ENCODE assay signal across 14 cellular contexts in the genomic region with DNA sequence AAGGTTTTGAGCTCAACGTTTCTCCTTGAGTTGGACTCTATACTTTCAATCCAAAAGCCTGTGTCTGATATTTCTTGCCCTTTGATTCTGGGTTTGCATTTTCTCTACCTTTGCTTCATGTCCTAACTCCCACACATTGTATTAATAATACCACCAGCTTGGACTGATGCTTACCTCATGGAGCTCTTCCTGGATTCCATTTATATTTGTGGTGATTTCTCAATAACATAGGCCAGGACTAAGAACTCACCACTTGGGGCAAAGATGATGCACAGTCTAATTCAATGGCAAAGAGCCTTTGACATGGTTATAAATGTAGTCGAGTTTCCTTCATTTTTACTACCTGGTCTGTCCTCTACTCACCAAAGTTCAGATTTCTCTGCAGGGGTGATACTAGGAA. TPM values are rescaled to one million over a fixed set of nuclear protein-coding genes. Genes with fewer than 3 reads are reported as not detected.
"Had no signal": no experiment of that assay in that cellular context is flagged by ENCODE, and none has a peak within 500 bp of the region (broad histone marks: within the 10 kb centered on the region; RNA-seq: fewer than 3 reads in every experiment).

No MANE protein-coding gene starts in this region.

- H3K9me3 ChIP-seq: thyroid gland had no signal

- H3K4me1 Mint-ChIP-seq: mesothelial cell of epicardium, T-helper 17 cell had no signal

- H3K4me3 ChIP-seq: esophagus muscularis mucosa, neural progenitor cell, skin epidermis, thyroid gland had no signal

- H3K27ac ChIP-seq: esophagus muscularis mucosa, parathyroid adenoma, skin epidermis, thyroid gland had no signal

- H3K36me3 ChIP-seq: esophagus muscularis mucosa, neural progenitor cell, thyroid gland had no signal

- H3K27ac Mint-ChIP-seq: activated naive CD4-positive, alpha-beta T cell treated with anti-CD3 and anti-CD28 coated beads for 36 hours; brain; mesothelial cell of epicardium; T-helper 17 cell; WTC11 had no signal

- H3K9me3 Mint-ChIP-seq: activated naive CD4-positive, alpha-beta T cell treated with anti-CD3 and anti-CD28 coated beads for 36 hours had no signal

- DNase-seq: activated CD4-positive, alpha-beta T cell treated with anti-CD3 and anti-CD28 coated beads for 48 hours; activated CD8-positive, alpha-beta memory T cell treated with anti-CD3 and anti-CD28 coated beads for 24 hours; activated naive CD4-positive, alpha-beta T cell treated with anti-CD3 and anti-CD28 coated beads for 36 hours; hippocampal formation; kidney glomerular epithelial cell; T-helper 17 cell; thyroid gland had no signal

- H3K27me3 ChIP-seq: esophagus muscularis mucosa, neural progenitor cell, thyroid gland had no signal

- H3K4me1 ChIP-seq: esophagus muscularis mucosa, parathyroid adenoma, thyroid gland had no signal

- H3K27me3 Mint-ChIP-seq: brain had no signal

- H3K4me3 Mint-ChIP-seq: activated naive CD4-positive, alpha-beta T cell treated with anti-CD3 and anti-CD28 coated beads for 36 hours; brain; mesothelial cell of epicardium; neural progenitor cell; T-helper 17 cell; WTC11 had no signal

- H3K36me3 Mint-ChIP-seq: brain, mesothelial cell of epicardium, neural progenitor cell, WTC11 had no signal

RNA-seq across cellular contexts. Expression of a gene that starts 27.5 kb away (rescaled TPM):
- total RNA-seq: activated naive CD4-positive, alpha-beta T cell treated with anti-CD3 and anti-CD28 coated beads for 36 hours; T-helper 17 cell had no signal
